Comparison of ENCODE assay signal across 13 cellular contexts in genomic region chr2:241976296-241976695, GRCh38.
DNase-seq lines count a peak whose midpoint lies in the region; ATAC-seq and TF ChIP-seq lines count a peak whose summit lies in the region.
"Had no signal": no experiment of that assay in that cellular context is flagged by ENCODE, and none has a peak within 500 bp of the region (broad histone marks: within the 10 kb centered on the region; RNA-seq: fewer than 3 reads in every experiment).

No MANE protein-coding gene starts in this region.

- TF ChIP-seq CTCF in Peyer's patch (IDR thresholded peaks at IDR 0.05), result no peak
- no peak for TF ChIP-seq CTCF in endodermal cell (conservative IDR thresholded peaks at IDR 0.05)
- no peak for TF ChIP-seq CTCF in suprapubic skin (IDR thresholded peaks at IDR 0.05)

- H3K9me3 Mint-ChIP-seq in endodermal cell, result no peaks in the 10 kb centered on the region
- H3K9me3 Mint-ChIP-seq: CD8-positive, alpha-beta T cell had no signal

- H3K9me3 ChIP-seq in Peyer's patch (no peaks in the 10 kb centered on the region), endodermal cell (ENCODE audit: control insufficient read depth, low read length) (no peaks in the 10 kb centered on the region), neuronal stem cell (replicated peaks in 1 of 2; ENCODE audit: control insufficient read depth in 2 of 2, insufficient read depth in 1 of 2, low read depth in 1 of 2, low read length in 2 of 2) (peaks cover 0 to 2% of the 10 kb centered on the region in 2 donors), suprapubic skin (peaks cover 3% of the 10 kb centered on the region)
- H3K9me3 ChIP-seq: A549, HAP-1 had no signal

- no peak overlapping the region for H2BK15ac ChIP-seq in neuronal stem cell (ENCODE audit: low read length)

- H3K4me1 ChIP-seq in Peyer's patch (no peaks in the 10 kb centered on the region), endodermal cell (ENCODE audit: control insufficient read depth, insufficient read depth, low read length) (no peaks in the 10 kb centered on the region), neuronal stem cell (ENCODE audit: control insufficient read depth in 2 of 2, insufficient read depth in 1 of 2, low read depth in 1 of 2, low read length in 2 of 2) (no peaks in the 10 kb centered on the region), suprapubic skin (no peaks in the 10 kb centered on the region)
- H3K4me1 ChIP-seq: A549, HAP-1 had no signal

- H2AK5ac ChIP-seq in neuronal stem cell (ENCODE audit: low read depth, low read length), result no peak overlapping the region

- no peak overlapping the region for H3K4me2 ChIP-seq in neuronal stem cell (ENCODE audit: insufficient read depth, low read length, poor library complexity, severe bottlenecking)
- H3K4me2 ChIP-seq: A549 had no signal

- H2BK120ac ChIP-seq in neuronal stem cell (ENCODE audit: low read depth, low read length), result no peak overlapping the region

- no peak for ATAC-seq in GM19035 (IDR thresholded peaks at IDR 0.05; ENCODE audit: unreplicated experiment)
- ATAC-seq: A549; CD8-positive, alpha-beta T cell had no signal

- H3K4me3 ChIP-seq in Peyer's patch, result no peak overlapping the region
- no peak overlapping the region for H3K4me3 ChIP-seq in endodermal cell (ENCODE audit: low read length)
- H3K4me3 ChIP-seq in neuronal stem cell (ENCODE audit: low read length in 2 of 2), result no peak overlapping the region
- H3K4me3 ChIP-seq in suprapubic skin, result no peak overlapping the region
- H3K4me3 ChIP-seq: A549, HAP-1 had no signal

- H2AFZ ChIP-seq in neuronal stem cell (ENCODE audit: low read length), result no peak overlapping the region

- no peak overlapping the region for H3K9ac ChIP-seq in endodermal cell (ENCODE audit: extremely low read depth, low read length, poor library complexity, severe bottlenecking)
- H3K9ac ChIP-seq in neuronal stem cell (ENCODE audit: low read depth, low read length, poor library complexity), result peak overlapping the region; percentile 24

- TF ChIP-seq EP300 in suprapubic skin (IDR thresholded peaks at IDR 0.05), result no peak

- no peaks in the 10 kb centered on the region for H3K4me1 Mint-ChIP-seq in endodermal cell

- no peak overlapping the region for H3K23ac ChIP-seq in neuronal stem cell (ENCODE audit: low read depth, low read length, poor library complexity)

- H4K91ac ChIP-seq in neuronal stem cell (ENCODE audit: low read depth, low read length, poor library complexity), result no peak overlapping the region

- no peak overlapping the region for H3K4me3 Mint-ChIP-seq in endodermal cell
- H3K4me3 Mint-ChIP-seq: CD14-positive monocyte; CD8-positive, alpha-beta T cell had no signal

- H3K27me3 ChIP-seq in Peyer's patch (no peaks in the 10 kb centered on the region), endodermal cell (ENCODE audit: control insufficient read depth, insufficient read depth, low read length, poor library complexity, severe bottlenecking) (no peaks in the 10 kb centered on the region), neuronal stem cell (ENCODE audit: control insufficient read depth in 3 of 3, insufficient read depth in 3 of 3, low read depth in 1 of 3, low read length in 3 of 3) (no peaks in the 10 kb centered on the region), suprapubic skin (no peaks in the 10 kb centered on the region)

- no peaks in the 10 kb centered on the region for H3K79me1 ChIP-seq in neuronal stem cell (ENCODE audit: low read depth, low read length)

- no peaks in the 10 kb centered on the region for H3K27me3 Mint-ChIP-seq in endodermal cell (ENCODE audit: insufficient read depth)

- H3K27ac Mint-ChIP-seq in endodermal cell, result no peak overlapping the region
- H3K27ac Mint-ChIP-seq: CD8-positive, alpha-beta T cell had no signal

- no peaks in the 10 kb centered on the region for H3K36me3 ChIP-seq in Peyer's patch
- H3K36me3 ChIP-seq in endodermal cell (ENCODE audit: control insufficient read depth, insufficient read depth, low read length), result no peaks in the 10 kb centered on the region
- H3K36me3 ChIP-seq in neuronal stem cell (replicated peaks in 1 of 2; ENCODE audit: control insufficient read depth in 2 of 2, insufficient read depth in 2 of 2, low read length in 2 of 2), result no peaks in the 10 kb centered on the region
- H3K36me3 ChIP-seq in suprapubic skin, result no peaks in the 10 kb centered on the region
- H3K36me3 ChIP-seq: HAP-1 had no signal

- H4K8ac ChIP-seq in neuronal stem cell (ENCODE audit: low read depth, low read length), result no peak overlapping the region

- peaks cover 21% of the 10 kb centered on the region for H3K36me3 Mint-ChIP-seq in endodermal cell (ENCODE audit: low read depth)

- WGBS in endodermal cell (ENCODE audit: insufficient coverage in 1 of 2, insufficient read length in 1 of 2), 2 experiments, result 80 to 82% methylated on average over 11 to 12 of the region's 12 CpGs
- no CpG with 5 or more reads among the region's 12 CpGs for WGBS in neuronal stem cell (ENCODE audit: extremely low coverage in 2 of 2, insufficient read length in 2 of 2, insufficient replicate concordance in 1 of 2), 2 donors
- WGBS in suprapubic skin, result 81% methylated on average over 12 of the region's 12 CpGs

- no peak overlapping the region for H3K18ac ChIP-seq in neuronal stem cell (ENCODE audit: low read length)

- no peak for TF ChIP-seq POLR2A in Peyer's patch (IDR thresholded peaks at IDR 0.05)
- no peak for TF ChIP-seq POLR2A in suprapubic skin (IDR thresholded peaks at IDR 0.05)

- no peak overlapping the region for H3K4ac ChIP-seq in neuronal stem cell (ENCODE audit: low read length)

- peak in 2 of 3 donors; percentile 30 to 34 for DNase-seq in Peyer's patch
- DNase-seq in endodermal cell, result peak; percentile 21
- no peak for DNase-seq in neuronal stem cell (ENCODE audit: low spot score)
- peak; percentile 20 to 21 for DNase-seq in suprapubic skin (ENCODE audit: low spot score in 2 of 2)
- no peak for DNase-seq in NCI-H2107 treated with DMSO at 0.1 percent for 48 hours (lab: John Stamatoyannopoulos, UW; ENCODE audit: unreplicated experiment)
- DNase-seq: CD8-positive, alpha-beta T cell; COR-L47; DMS153; EL had no signal

- H2BK5ac ChIP-seq in neuronal stem cell (ENCODE audit: low read length), result no peak overlapping the region

- no peak overlapping the region for H3K14ac ChIP-seq in neuronal stem cell (ENCODE audit: low read length)

- H3K27ac ChIP-seq in Peyer's patch, result no peak overlapping the region
- no peak overlapping the region for H3K27ac ChIP-seq in endodermal cell (ENCODE audit: low read depth, low read length)
- H3K27ac ChIP-seq in neuronal stem cell (replicated peaks; ENCODE audit: low read length), result no peak overlapping the region
- H3K27ac ChIP-seq in suprapubic skin, result no peak overlapping the region
- H3K27ac ChIP-seq: A549 had no signal

- no peak overlapping the region for H2BK12ac ChIP-seq in neuronal stem cell (ENCODE audit: low read length)

Comparison
In these comparisons a context has a peak if more than half of its experiments do, and no peak if none do; other contexts are left out.
1. DNase-seq: peak in Peyer's patch (2 of 3), endodermal cell (single experiment) and suprapubic skin (2 of 2); none in neuronal stem cell (single experiment) and NCI-H2107 treated with DMSO at 0.1 percent for 48 hours (single experiment).